8 cellular contexts compared by ENCODE assay signal in the genomic region with DNA sequence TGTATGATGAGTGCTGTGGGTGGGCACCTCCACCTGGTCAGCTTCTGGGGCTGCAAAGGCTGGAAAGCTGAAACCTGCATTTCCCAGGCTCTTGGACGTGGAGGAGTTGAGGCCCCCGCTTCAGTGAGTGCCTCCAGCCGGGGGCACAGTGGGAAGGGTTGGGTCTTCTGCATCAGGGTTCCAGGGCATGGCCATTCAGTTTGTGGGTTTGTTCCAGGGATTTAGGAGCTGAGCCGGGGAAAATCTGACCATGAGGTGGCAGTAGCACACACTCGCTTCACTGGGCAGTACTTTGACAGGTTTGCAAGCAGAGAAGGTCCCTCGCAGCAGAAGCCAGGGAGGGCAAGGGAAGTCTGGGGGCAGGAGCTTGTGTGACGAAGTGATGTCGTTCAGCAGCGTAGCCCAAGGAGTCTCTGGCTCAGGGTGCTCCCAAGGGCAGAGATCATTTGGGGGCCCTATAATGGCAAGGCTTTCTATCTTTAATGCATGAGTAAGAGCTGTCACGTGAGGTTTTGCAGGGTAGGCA.
DNase-seq lines count a peak whose midpoint lies in the region; ATAC-seq and TF ChIP-seq lines count a peak whose summit lies in the region.

No MANE protein-coding gene starts in this region.

- H3K36me3 Mint-ChIP-seq in osteocyte (ENCODE audit: unreplicated experiment): no peaks in the 10 kb centered on the region

- ATAC-seq in GM21737 (IDR thresholded peaks at IDR 0.05; ENCODE audit: unreplicated experiment) (no peak), GM19452 (IDR thresholded peaks at IDR 0.05; ENCODE audit: unreplicated experiment) (no peak)

- no peak overlapping the region for H3K27ac Mint-ChIP-seq in osteocyte (ENCODE audit: unreplicated experiment)

- DNase-seq in NCI-H2081 (lab: John Stamatoyannopoulos, UW) (peak; percentile 20 to 36), NCI-H2081 treated with DMSO at 0.1 percent for 48 hours (lab: John Stamatoyannopoulos, UW) (no peak), NCI-H1105 treated with DMSO at 0.1 percent for 48 hours (lab: John Stamatoyannopoulos, UW) (peak; percentile 37), cardiac fibroblast (ENCODE audit: low read depth in 2 of 2) (peak; percentile 38 to 74), osteocyte (ENCODE audit: extremely low spot score, unreplicated experiment) (no peak), hypothalamus (lab: John Stamatoyannopoulos, UW) (no peak)

- no peak overlapping the region for H3K4me3 ChIP-seq in cardiac fibroblast (replicated peaks in 1 of 2; ENCODE audit: low read depth in 2 of 2, low read length in 2 of 2)

- peaks cover 38% of the 10 kb centered on the region for H3K27me3 Mint-ChIP-seq in osteocyte (ENCODE audit: unreplicated experiment)

- no peaks in the 10 kb centered on the region for H3K4me1 Mint-ChIP-seq in osteocyte (ENCODE audit: unreplicated experiment)

- TF ChIP-seq CTCF in cardiac fibroblast (IDR thresholded peaks at IDR 0.05; ENCODE audit: low read depth, low read length) (peak; percentile 49), osteocyte (IDR thresholded peaks at IDR 0.05) (peak; percentile 31)

- no peak overlapping the region for H3K4me3 Mint-ChIP-seq in osteocyte (ENCODE audit: unreplicated experiment)

- no peaks in the 10 kb centered on the region for H3K9me3 Mint-ChIP-seq in osteocyte (ENCODE audit: unreplicated experiment)

Comparison
In these comparisons a context has a peak if more than half of its experiments do, and no peak if none do; other contexts are left out.
1. DNase-seq: peak in NCI-H2081 (2 of 2), NCI-H1105 treated with DMSO at 0.1 percent for 48 hours (single experiment) and cardiac fibroblast (2 of 2); none in NCI-H2081 treated with DMSO at 0.1 percent for 48 hours (single experiment), osteocyte (single experiment) and hypothalamus (0 of 51).